Comparison of ENCODE assay signal across 8 cellular contexts in the genomic region with DNA sequence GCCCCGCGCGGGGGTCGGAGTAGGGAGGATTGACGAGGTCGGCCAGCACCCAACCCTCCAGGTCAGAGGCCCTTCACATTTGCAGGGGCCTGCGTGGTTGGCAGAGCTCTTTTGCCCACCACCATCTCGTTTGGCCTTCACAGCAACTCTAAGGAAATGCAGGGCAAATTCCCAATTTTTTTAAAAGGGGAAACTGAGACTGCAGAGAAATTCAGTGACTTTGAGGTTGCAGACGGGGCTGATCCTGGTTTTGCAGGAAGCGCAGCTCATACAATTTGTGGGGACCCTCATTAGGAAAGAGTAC. TPM values are rescaled to one million over a fixed set of nuclear protein-coding genes. Genes with fewer than 3 reads are reported as not detected.
DNase-seq lines count a peak whose midpoint lies in the region; ATAC-seq lines count a peak whose summit lies in the region.

No MANE protein-coding gene starts in this region.

- peaks cover 5% of the 10 kb centered on the region for H3K36me3 Mint-ChIP-seq in activated naive CD8-positive, alpha-beta T cell
- H3K36me3 Mint-ChIP-seq in immature natural killer cell: no peaks in the 10 kb centered on the region

- peak overlapping the region; percentile 89 for H3K27ac ChIP-seq in stomach smooth muscle (ENCODE audit: low read length)

- H3K36me3 ChIP-seq in stomach smooth muscle (ENCODE audit: control insufficient read depth in 2 of 2, insufficient read depth in 2 of 2, low read length in 2 of 2): no peaks in the 10 kb centered on the region

- no peak for ATAC-seq in esophagus mucosa

- peak overlapping the region; percentile 85 for H3K27ac Mint-ChIP-seq in activated naive CD8-positive, alpha-beta T cell
- peak overlapping the region; percentile 84 to 99 (median 93) for H3K27ac Mint-ChIP-seq in immature natural killer cell

- no peaks in the 10 kb centered on the region for H3K9me3 ChIP-seq in stomach smooth muscle (ENCODE audit: control insufficient read depth in 2 of 2, low read length in 2 of 2)

- peaks cover 15% of the 10 kb centered on the region for H3K4me1 ChIP-seq in stomach smooth muscle (ENCODE audit: control insufficient read depth, insufficient read depth, low read length)

- intact Hi-C loops in posterior cingulate gyrus (cut with DNase I): loop anchor here (2.0 to 10.0 kb wide), 2 partner anchors 122 kb away; a partner anchor contains a TSS

- H3K27me3 ChIP-seq in stomach smooth muscle (ENCODE audit: control insufficient read depth in 1 of 2, insufficient read depth in 2 of 2, low read length in 2 of 2): no peaks in the 10 kb centered on the region

- peaks cover 28% of the 10 kb centered on the region for H3K4me1 Mint-ChIP-seq in activated naive CD8-positive, alpha-beta T cell (ENCODE audit: low read depth)
- peaks cover 38 to 41% of the 10 kb centered on the region in 2 donors for H3K4me1 Mint-ChIP-seq in immature natural killer cell

- peak overlapping the region; percentile 92 for H3K4me3 Mint-ChIP-seq in activated naive CD8-positive, alpha-beta T cell
- peak overlapping the region; percentile 90 to 95 (median 95) for H3K4me3 Mint-ChIP-seq in immature natural killer cell

- peak; percentile 44 for DNase-seq in NCI-H510A treated with DMSO at 0.1 percent for 48 hours (lab: John Stamatoyannopoulos, UW)
- no peak for DNase-seq in NCI-H510A (lab: John Stamatoyannopoulos, UW)
- peak in 1 of 3 donors; percentile 4 for DNase-seq in immature natural killer cell
- DNase-seq in posterior cingulate gyrus: no peak
- DNase-seq in hypothalamus (lab: John Stamatoyannopoulos, UW): no peak

- H3K27me3 Mint-ChIP-seq in activated naive CD8-positive, alpha-beta T cell: no peaks in the 10 kb centered on the region
- H3K27me3 Mint-ChIP-seq in immature natural killer cell (ENCODE audit: low read depth in 3 of 3): peaks cover 0 to 6% (median 0%) of the 10 kb centered on the region in 3 donors

- H3K4me3 ChIP-seq in stomach smooth muscle (ENCODE audit: low read length in 2 of 2): peak overlapping the region; percentile 89 to 91

- no peaks in the 10 kb centered on the region for H3K9me3 Mint-ChIP-seq in activated naive CD8-positive, alpha-beta T cell (ENCODE audit: low read depth)
- H3K9me3 Mint-ChIP-seq in immature natural killer cell: no peaks in the 10 kb centered on the region

- peak overlapping the region; percentile 88 to 98 for H3K9ac ChIP-seq in stomach smooth muscle (ENCODE audit: low read length in 2 of 2)

RNA-seq across cellular contexts. Expression of a gene that starts 0.4 kb away (rescaled TPM):
- polyA plus RNA-seq in immature natural killer cell: 10 to 100 TPM in 2 of 3 donors, 1 to 10 TPM in 1; 4.8 to 23.2 (median 11.2) TPM
- total RNA-seq in esophagus mucosa: 33.9 TPM

RNA-seq across cellular contexts. Expression of a gene that starts 36.5 kb away (rescaled TPM):
- polyA plus RNA-seq in immature natural killer cell: not detected
- not detected for total RNA-seq in esophagus mucosa
